Comparison of ENCODE assay signal across 22 cellular contexts in genomic region chr4:135325264-135325663, GRCh38.
"Had no signal": no experiment of that assay in that cellular context is flagged by ENCODE, and none has a peak within 500 bp of the region (broad histone marks: within the 10 kb centered on the region; RNA-seq: fewer than 3 reads in every experiment).

No MANE protein-coding gene starts in this region.

- H3K36me3 Mint-ChIP-seq: activated naive CD4-positive, alpha-beta T cell treated with anti-CD3 and anti-CD28 coated beads, Interleukin-2, amount 50 U/mL, for 24 hours; memory B cell; naive thymus-derived CD4-positive, alpha-beta T cell had no signal

- ATAC-seq: activated CD4-positive, CD25-positive, alpha-beta regulatory T cell treated with anti-CD3 and anti-CD28 coated beads, Interleukin-2, amount 50 U/mL, for 24 hours; activated CD8-positive, alpha-beta T cell treated with anti-CD3 and anti-CD28 coated beads, Interleukin-2, amount 10 ng/mL, durations not matched to agents 7 days and 5 days; activated T-cell treated with anti-CD3 and anti-CD28 coated beads, Interleukin-2, amount 50 U/mL, for 4 hours; gastrocnemius medialis; heart left ventricle; naive thymus-derived CD4-positive, alpha-beta T cell; psoas muscle; right cardiac atrium had no signal

- H3K27ac Mint-ChIP-seq: activated CD4-positive, alpha-beta T cell treated with anti-CD3 and anti-CD28 coated beads, Interleukin-2, amount 10 ng/mL, durations not matched to agents 7 days and 5 days; activated CD8-positive, alpha-beta T cell treated with anti-CD3 and anti-CD28 coated beads, Interleukin-2, amount 10 ng/mL, durations not matched to agents 7 days and 5 days; activated naive CD4-positive, alpha-beta T cell treated with anti-CD3 and anti-CD28 coated beads, Interleukin-2, amount 50 U/mL, for 24 hours; immature natural killer cell; memory B cell; naive thymus-derived CD4-positive, alpha-beta T cell; stimulated activated naive CD8-positive, alpha-beta T cell treated with anti-CD3 and anti-CD28 coated beads, Interleukin-15, Interleukin-2, amounts not matched to agents 100 ng/mL and 50 ng/mL, for 24 hours had no signal

- H3K36me3 ChIP-seq: adrenal gland, gastrocnemius medialis, heart left ventricle, ovary, tibial nerve had no signal

- DNase-seq: activated CD4-positive, alpha-beta T cell treated with anti-CD3 and anti-CD28 coated beads, Interleukin-2, amount 10 ng/mL, durations not matched to agents 7 days and 5 days; activated CD8-positive, alpha-beta T cell treated with anti-CD3 and anti-CD28 coated beads, Interleukin-2, amount 10 ng/mL, durations not matched to agents 7 days and 5 days; activated effector memory CD4-positive, alpha-beta T cell treated with anti-CD3 and anti-CD28 coated beads, Interleukin-2, amount 50 U/mL, for 16 hours; activated T-cell treated with anti-CD3 and anti-CD28 coated beads, Interleukin-2, amount 50 U/mL, for 4 hours; adrenal gland; cerebellar nuclear complex; cortex of kidney; gastrocnemius medialis; heart left ventricle; immature natural killer cell; naive thymus-derived CD4-positive, alpha-beta T cell; ovary; psoas muscle; right cardiac atrium; stimulated activated CD4-positive, alpha-beta T cell treated with anti-CD3 and anti-CD28 coated beads, Interleukin-2, amount 100 ng/mL, for 24 hours; T1000; uterus had no signal

- H3K4me3 ChIP-seq: adrenal gland, gastrocnemius medialis, heart left ventricle, ovary, psoas muscle, tibial nerve, uterus had no signal

- H3K27me3 ChIP-seq: adrenal gland, gastrocnemius medialis, heart left ventricle, ovary, tibial nerve, uterus had no signal

- H3K4me3 Mint-ChIP-seq: activated CD4-positive, alpha-beta T cell treated with anti-CD3 and anti-CD28 coated beads, Interleukin-2, amount 10 ng/mL, durations not matched to agents 7 days and 5 days; activated CD8-positive, alpha-beta T cell treated with anti-CD3 and anti-CD28 coated beads, Interleukin-2, amount 10 ng/mL, durations not matched to agents 7 days and 5 days; activated naive CD4-positive, alpha-beta T cell treated with anti-CD3 and anti-CD28 coated beads, Interleukin-2, amount 50 U/mL, for 24 hours; activated T-cell treated with anti-CD3 and anti-CD28 coated beads, Interleukin-2, amount 50 U/mL, for 4 hours; immature natural killer cell; memory B cell; naive thymus-derived CD4-positive, alpha-beta T cell; stimulated activated naive CD8-positive, alpha-beta T cell treated with anti-CD3 and anti-CD28 coated beads, Interleukin-15, Interleukin-2, amounts not matched to agents 100 ng/mL and 50 ng/mL, for 24 hours had no signal

- H3K9me3 Mint-ChIP-seq: activated T-cell treated with anti-CD3 and anti-CD28 coated beads, Interleukin-2, amount 50 U/mL, for 4 hours had no signal

- H3K4me1 ChIP-seq: adrenal gland, gastrocnemius medialis, heart left ventricle, psoas muscle, tibial nerve, uterus had no signal

- H3K9me3 ChIP-seq: adrenal gland, gastrocnemius medialis, ovary, uterus had no signal

- H3K27me3 Mint-ChIP-seq: activated CD4-positive, alpha-beta T cell treated with anti-CD3 and anti-CD28 coated beads, Interleukin-2, amount 10 ng/mL, durations not matched to agents 7 days and 5 days; activated naive CD4-positive, alpha-beta T cell treated with anti-CD3 and anti-CD28 coated beads, Interleukin-2, amount 50 U/mL, for 24 hours; memory B cell; naive thymus-derived CD4-positive, alpha-beta T cell; stimulated activated naive CD8-positive, alpha-beta T cell treated with anti-CD3 and anti-CD28 coated beads, Interleukin-15, Interleukin-2, amounts not matched to agents 100 ng/mL and 50 ng/mL, for 24 hours had no signal

- H3K4me1 Mint-ChIP-seq: activated CD4-positive, alpha-beta T cell treated with anti-CD3 and anti-CD28 coated beads, Interleukin-2, amount 10 ng/mL, durations not matched to agents 7 days and 5 days; activated naive CD4-positive, alpha-beta T cell treated with anti-CD3 and anti-CD28 coated beads, Interleukin-2, amount 50 U/mL, for 24 hours; immature natural killer cell; memory B cell; naive thymus-derived CD4-positive, alpha-beta T cell had no signal

- H3K27ac ChIP-seq: adrenal gland, gastrocnemius medialis, heart left ventricle, ovary, psoas muscle, tibial nerve, uterus had no signal
